In the genomic region with DNA sequence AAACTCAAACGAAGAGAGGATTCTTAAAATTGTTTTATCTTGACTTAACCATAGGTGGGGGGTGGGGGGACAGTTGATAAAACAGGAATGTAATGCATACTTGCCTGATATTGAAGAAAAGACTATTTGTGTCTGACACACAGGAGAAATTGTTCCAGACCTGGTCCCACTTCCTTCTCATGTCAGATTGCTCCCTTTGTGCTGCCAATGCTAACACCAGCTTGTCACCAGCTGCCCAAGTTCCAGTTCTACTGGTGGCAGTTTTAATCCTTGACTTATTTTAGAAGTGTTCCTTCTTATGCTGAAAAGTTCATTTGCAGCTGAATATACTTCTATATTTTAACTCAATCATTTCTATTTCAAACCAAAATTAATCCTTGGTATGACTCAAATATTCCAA, we compare ENCODE assay signal across 17 cellular contexts.
"Had no signal": no experiment of that assay in that cellular context is flagged by ENCODE, and none has a peak within 500 bp of the region (broad histone marks: within the 10 kb centered on the region; RNA-seq: fewer than 3 reads in every experiment).

No MANE protein-coding gene starts in this region.

- H3K27ac ChIP-seq: heart right ventricle, neutrophil, spleen, transverse colon had no signal

- H3K4me1 ChIP-seq: heart right ventricle, spleen, transverse colon had no signal

- H3K36me3 ChIP-seq: heart right ventricle, neutrophil, spleen, transverse colon had no signal

- H3K4me3 Mint-ChIP-seq: endodermal cell; naive thymus-derived CD8-positive, alpha-beta T cell; stimulated activated memory B cell treated with anti-CD40 and anti-IgM and Interleukin-4, amounts not matched to agents 10 μg/mL and 1 μg/mL and 100 μg/mL, for 72 hours; stimulated activated naive CD8-positive, alpha-beta T cell treated with anti-CD3 and anti-CD28 coated beads, Interleukin-15, Interleukin-2, amounts not matched to agents 100 ng/mL and 50 ng/mL, for 24 hours had no signal

- ATAC-seq: heart right ventricle; naive thymus-derived CD8-positive, alpha-beta T cell; sciatic nerve; stimulated activated memory B cell treated with anti-CD40 and anti-IgM and Interleukin-4, amounts not matched to agents 10 μg/mL and 1 μg/mL and 100 μg/mL, for 72 hours had no signal

- H3K9me3 ChIP-seq: heart right ventricle, neutrophil, spleen, transverse colon had no signal

- H3K27me3 Mint-ChIP-seq: naive thymus-derived CD8-positive, alpha-beta T cell; stimulated activated memory B cell treated with anti-CD40 and anti-IgM and Interleukin-4, amounts not matched to agents 10 μg/mL and 1 μg/mL and 100 μg/mL, for 72 hours; stimulated activated naive CD8-positive, alpha-beta T cell treated with anti-CD3 and anti-CD28 coated beads, Interleukin-15, Interleukin-2, amounts not matched to agents 100 ng/mL and 50 ng/mL, for 24 hours had no signal

- H3K9me3 Mint-ChIP-seq: endodermal cell; naive thymus-derived CD8-positive, alpha-beta T cell; stimulated activated naive CD8-positive, alpha-beta T cell treated with anti-CD3 and anti-CD28 coated beads, Interleukin-15, Interleukin-2, amounts not matched to agents 100 ng/mL and 50 ng/mL, for 24 hours had no signal

- H3K4me1 Mint-ChIP-seq: stimulated activated memory B cell treated with anti-CD40 and anti-IgM and Interleukin-4, amounts not matched to agents 10 μg/mL and 1 μg/mL and 100 μg/mL, for 72 hours had no signal

- H3K4me3 ChIP-seq: heart right ventricle, spleen, transverse colon had no signal

- DNase-seq: dermis blood vessel endothelial cell; endodermal cell; foreskin melanocyte; heart right ventricle; hypothalamus; kidney glomerular epithelial cell; naive thymus-derived CD8-positive, alpha-beta T cell; posterior cingulate gyrus; spleen; stimulated activated CD4-positive, alpha-beta T cell treated with anti-CD3 and anti-CD28 coated beads, Interleukin-15, amount 100 ng/mL, for 24 hours; stimulated activated CD4-positive, alpha-beta T cell treated with anti-CD3 and anti-CD28 coated beads, Interleukin-1b, Interleukin-23, amount 100 ng/mL, for 48 hours; stimulated activated CD4-positive, alpha-beta T cell treated with anti-CD3 and anti-CD28 coated beads, Interleukin-4, amount 100 ng/mL, for 24 hours; transverse colon had no signal

- H3K27me3 ChIP-seq: heart right ventricle, neutrophil, spleen, transverse colon had no signal

- H3K27ac Mint-ChIP-seq: endodermal cell; naive thymus-derived CD8-positive, alpha-beta T cell; stimulated activated memory B cell treated with anti-CD40 and anti-IgM and Interleukin-4, amounts not matched to agents 10 μg/mL and 1 μg/mL and 100 μg/mL, for 72 hours; stimulated activated naive CD8-positive, alpha-beta T cell treated with anti-CD3 and anti-CD28 coated beads, Interleukin-15, Interleukin-2, amounts not matched to agents 100 ng/mL and 50 ng/mL, for 24 hours had no signal
